2 cellular contexts compared by ENCODE assay signal in genomic region chr3:125147491-125147820, GRCh38.
TF ChIP-seq lines count a peak whose summit lies in the region.

No MANE protein-coding gene starts in this region.

TF ChIP-seq in GM23338, 12 proteins besides CTCF, POLR2A, EP300 and RAD21:
- TF ChIP-seq EZH2 (IDR thresholded peaks at IDR 0.05; ENCODE audit: low read depth, unreplicated experiment) = no peak
TF ChIP-seq in GM23338: peak in this region for 0.

TF ChIP-seq in H1, 55 proteins besides CTCF, POLR2A, EP300 and RAD21:
- TF ChIP-seq GTF2F1 (IDR thresholded peaks at IDR 0.05; ENCODE audit: borderline replicate concordance, low read depth, low read length) = no peak
- TF ChIP-seq EGR1 (IDR thresholded peaks at IDR 0.05; ENCODE audit: borderline replicate concordance, low read depth, low read length) = no peak
- TF ChIP-seq JUN (IDR thresholded peaks at IDR 0.05; ENCODE audit: low read depth, low read length) = no peak
- TF ChIP-seq JUND (IDR thresholded peaks at IDR 0.05; ENCODE audit: low read length) = no peak
- TF ChIP-seq TBP (IDR thresholded peaks at IDR 0.05; ENCODE audit: low read depth, low read length) = no peak
- no peak for TF ChIP-seq BACH1 (IDR thresholded peaks at IDR 0.05; ENCODE audit: low read length)
- no peak for TF ChIP-seq POU5F1 (IDR thresholded peaks at IDR 0.05; ENCODE audit: low read depth, low read length)
- no peak for TF ChIP-seq BRCA1 (IDR thresholded peaks at IDR 0.05; ENCODE audit: low read depth, low read length)
- no peak for TF ChIP-seq RXRA (IDR thresholded peaks at IDR 0.05; ENCODE audit: insufficient read depth, low read depth, low read length)
- TF ChIP-seq CBX8 (IDR thresholded peaks at IDR 0.05; ENCODE audit: borderline replicate concordance, low read depth, low read length) = no peak
- no peak for TF ChIP-seq CHD7 (IDR thresholded peaks at IDR 0.05; ENCODE audit: insufficient replicate concordance, low read length)
- TF ChIP-seq ZNF274 (IDR thresholded peaks at IDR 0.05; ENCODE audit: borderline replicate concordance, extremely low read depth, low read length) = no peak
- TF ChIP-seq SUZ12 (IDR thresholded peaks at IDR 0.05; ENCODE audit: low read length) = no peak
- TF ChIP-seq CHD1 (IDR thresholded peaks at IDR 0.05; ENCODE audit: low read depth, low read length) = no peak
